In the genomic region with DNA sequence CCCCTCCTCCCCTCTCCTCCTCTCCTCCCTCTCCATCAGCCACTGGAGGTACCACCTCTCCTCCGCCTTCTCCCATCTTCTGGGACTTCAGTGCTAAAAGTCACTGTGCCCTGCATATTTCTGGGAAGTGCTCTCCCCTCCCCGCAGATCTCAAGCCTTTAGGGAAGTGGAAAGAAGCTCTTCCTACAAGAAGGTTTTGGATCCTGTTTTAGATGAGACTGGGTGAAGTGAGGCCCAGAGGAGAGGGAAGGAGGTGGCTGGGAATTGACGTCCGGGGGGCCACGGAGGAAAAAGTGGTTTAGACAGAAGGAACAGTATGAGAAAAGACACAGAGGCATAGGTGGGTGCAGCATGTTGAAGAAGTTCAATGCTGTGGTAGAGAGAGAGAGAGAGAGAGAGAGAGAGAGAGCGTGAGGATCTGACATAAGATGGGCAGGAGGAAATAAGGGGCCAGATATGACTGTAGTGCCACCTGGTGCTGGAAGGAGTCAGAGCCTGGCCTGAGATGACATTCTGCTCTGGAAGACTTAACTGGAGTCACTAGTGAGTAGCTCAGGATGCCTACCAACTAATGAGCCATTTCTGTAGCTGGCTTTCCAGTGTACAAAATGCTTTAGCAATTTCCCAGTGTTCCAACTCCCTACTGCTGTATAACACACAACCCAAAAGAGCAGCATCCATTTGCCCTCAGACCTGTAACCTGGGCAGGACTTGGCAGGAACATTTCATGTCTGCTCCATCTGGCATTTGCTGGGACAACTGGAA, we compare ENCODE assay signal across 8 cellular contexts. TPM values are rescaled to one million over a fixed set of nuclear protein-coding genes. Genes with fewer than 3 reads are reported as not detected.
DNase-seq lines count a peak whose midpoint lies in the region; TF ChIP-seq lines count a peak whose summit lies in the region.

No MANE protein-coding gene starts in this region.

- POLR2A ChIA-PET in RWPE1 (lab: Yijun Ruan, JAX; ENCODE audit: low non-redundant PET) = no interaction called here

- H3K9me3 ChIP-seq in Karpas-422 (ENCODE audit: low read length) = no peaks in the 10 kb centered on the region

- H3K4me2 ChIP-seq in Karpas-422 (ENCODE audit: low read depth, low read length, poor library complexity, severe bottlenecking) = peak overlapping the region; percentile 27

- DNase-seq in AG09309 (ENCODE audit: low read depth) = peak; percentile 85
- DNase-seq in GM12864 (ENCODE audit: low read depth) = peak; percentile 53
- DNase-seq in Karpas-422 = peak; percentile 90
- peak; percentile 77 for DNase-seq in RWPE1 (ENCODE audit: low spot score)
- DNase-seq in T47D (ENCODE audit: low read depth in 1 of 2, low spot score in 1 of 2) = peak; percentile 48 to 75
- peak; percentile 83 for DNase-seq in islet precursor cell
- DNase-seq in stimulated activated CD4-positive, alpha-beta T cell treated with anti-CD3 and anti-CD28 coated beads, Interleukin-4, amount 100 ng/mL, for 24 hours = peak; percentile 17
- no peak for DNase-seq in activated CD8-positive, alpha-beta memory T cell treated with anti-CD3 and anti-CD28 coated beads for 24 hours

- H3K27ac ChIP-seq in Karpas-422 (ENCODE audit: low read length) (no peak overlapping the region), RWPE1 (no peak overlapping the region)

- H3K4me1 ChIP-seq in Karpas-422 (ENCODE audit: low read length) = peaks cover 27% of the 10 kb centered on the region

- H3K79me2 ChIP-seq in Karpas-422 (ENCODE audit: low read length) = no peaks in the 10 kb centered on the region

- in situ Hi-C loops in T47D (cut with HindIII; ENCODE audit: low pct_unique_long_range_greater_than_20kb, low sequenced_read_pairs) = no loop called here

- CTCF ChIA-PET in RWPE1 (lab: Yijun Ruan, JAX) = interaction anchor here (0.5 to 1.8 kb wide), 19 partner anchors 10 to 1489 kb away, joined by 3 to 13 read pairs (median 3); partner anchors contain the start of gene ZSCAN20

- no peaks in the 10 kb centered on the region for H4K20me1 ChIP-seq in Karpas-422 (ENCODE audit: insufficient read depth, low read depth, low read length)

- H3K36me3 ChIP-seq in Karpas-422 (ENCODE audit: insufficient read depth, low read length) = no peaks in the 10 kb centered on the region

- H3K9me2 ChIP-seq in Karpas-422 (replicated peaks; ENCODE audit: insufficient read depth, low read length) = no peaks in the 10 kb centered on the region

- peak overlapping the region; percentile 48; the same call in 1 of the 2 replicates for H2AFZ ChIP-seq in Karpas-422 (ENCODE audit: low read length)

- no peak overlapping the region for H3K9ac ChIP-seq in Karpas-422 (ENCODE audit: low read length)

- TF ChIP-seq CTCF in AG09309 (IDR thresholded peaks at IDR 0.05; ENCODE audit: control insufficient read depth, insufficient read depth, low read depth, low read length, missing control alignments) (peak; percentile 86), GM12864 (IDR thresholded peaks at IDR 0.05; ENCODE audit: low read depth, low read length, missing control alignments) (peak; percentile 74), RWPE1 (conservative IDR thresholded peaks at IDR 0.05; ENCODE audit: low read depth) (peak; percentile 79)

- no peaks in the 10 kb centered on the region for H3K27me3 ChIP-seq in Karpas-422 (ENCODE audit: low read length)

- H3K4me3 ChIP-seq in AG09309 (ENCODE audit: control insufficient read depth, low read depth, low read length) (no peak overlapping the region), GM12864 (ENCODE audit: low read depth, low read length) (no peak overlapping the region), Karpas-422 (ENCODE audit: low read length) (no peak overlapping the region)

RNA-seq across cellular contexts. Expression of gene ZSCAN20, which starts 16.7 kb away (rescaled TPM):
- total RNA-seq in Karpas-422 (2014; rRNA removed; shearing (Covaris generic); ENCODE audit: low replicate concordance) = 5.0 and 8.4 TPM in 2 replicates

RNA-seq across cellular contexts. Expression of gene PHC2, which starts 24.8 kb away (rescaled TPM):
- 54.3 and 79.5 TPM in 2 replicates for total RNA-seq in Karpas-422 (2014; rRNA removed; shearing (Covaris generic); ENCODE audit: low replicate concordance)
